14 cellular contexts compared by ENCODE assay signal in genomic region chr5:15993334-15993733, GRCh38.
DNase-seq lines count a peak whose midpoint lies in the region; FAIRE-seq and TF ChIP-seq lines count a peak whose summit lies in the region.
"Had no signal": no experiment of that assay in that cellular context is flagged by ENCODE, and none has a peak within 500 bp of the region (broad histone marks: within the 10 kb centered on the region; RNA-seq: fewer than 3 reads in every experiment).

No MANE protein-coding gene starts in this region.

- H2AK5ac ChIP-seq in H9 (ENCODE audit: insufficient read length, low read length), result no peak overlapping the region

- H3K4me2 ChIP-seq in astrocyte (ENCODE audit: low read length), result peak overlapping the region; percentile 73
- no peak overlapping the region for H3K4me2 ChIP-seq in H9 (ENCODE audit: insufficient read depth, insufficient read length, low read length)

- no peak overlapping the region for H4K8ac ChIP-seq in H9 (replicated peaks; ENCODE audit: insufficient read length, low read depth, low read length)

- FAIRE-seq in astrocyte (lab: Jason Lieb, UNC), result no peak

- no peaks in the 10 kb centered on the region for H3K4me1 ChIP-seq in A673 (ENCODE audit: insufficient read depth, low read length, poor library complexity, severe bottlenecking)
- peaks cover 16% of the 10 kb centered on the region for H3K4me1 ChIP-seq in astrocyte (ENCODE audit: insufficient read depth, low read length)
- 0 out of 2 replicates have a peak, but pooled peaks cover 3% of the 10 kb centered on the region for H3K4me1 ChIP-seq in H9 (ENCODE audit: insufficient read depth, low read length)

- peak; percentile 32 for DNase-seq in A673 (ENCODE audit: low spot score)
- peak; percentile 87 for DNase-seq in HT1080 (ENCODE audit: low read depth)
- DNase-seq in astrocyte (ENCODE audit: low read depth), result peak; percentile 66
- DNase-seq in foreskin fibroblast, result peak; percentile 27 to 59
- DNase-seq in medulla oblongata (ENCODE audit: extremely low spot score), result no peak
- DNase-seq in H9, result no peak
- DNase-seq in coronary artery (ENCODE audit: low spot score), result no peak
- DNase-seq in H4 (ENCODE audit: low spot score), result no peak
- DNase-seq: AML-193; aorta; NCI-H2081; posterior cingulate gyrus; stimulated activated CD4-positive, alpha-beta T cell treated with anti-CD3 and anti-CD28 coated beads, Interleukin-2, amount 100 ng/mL, for 24 hours; T-cell had no signal

- no peak overlapping the region for H4K91ac ChIP-seq in H9 (ENCODE audit: insufficient read length, low read depth, low read length)

- H2BK5ac ChIP-seq in H9 (ENCODE audit: insufficient read length, low read length), result no peak overlapping the region

- no peaks in the 10 kb centered on the region for H3K36me3 ChIP-seq in A673 (ENCODE audit: insufficient read depth, low read length, poor library complexity, severe bottlenecking)
- H3K36me3 ChIP-seq in astrocyte (ENCODE audit: insufficient read depth, low read length), result no peaks in the 10 kb centered on the region

- no CpG with 5 or more reads among the region's 2 CpGs for WGBS in H9 (ENCODE audit: extremely low coverage, insufficient read length, low lambda C conversion rate)

- H4K20me1 ChIP-seq in astrocyte (ENCODE audit: insufficient read depth, low read length) (no peaks in the 10 kb centered on the region), H9 (ENCODE audit: control insufficient read depth, insufficient read depth, insufficient read length) (no peaks in the 10 kb centered on the region)

- intact Hi-C loops in A673 (cut with micrococcal nuclease; ENCODE audit: unreplicated experiment), result no loop called here

- no peaks in the 10 kb centered on the region for H3K27me3 Mint-ChIP-seq in astrocyte (ENCODE audit: low read depth, unreplicated experiment)
- H3K27me3 Mint-ChIP-seq in H9 (ENCODE audit: low read depth), result no peaks in the 10 kb centered on the region; the same call in 1 of the 2 replicates
- H3K27me3 Mint-ChIP-seq: T-cell had no signal

- no peaks in the 10 kb centered on the region for H3K23me2 ChIP-seq in H9 (ENCODE audit: insufficient read length, low read depth, low read length, poor library complexity, severe bottlenecking)

- peak overlapping the region; percentile 94 for H3K27ac Mint-ChIP-seq in astrocyte (ENCODE audit: unreplicated experiment)
- H3K27ac Mint-ChIP-seq in H9, result no peak overlapping the region
- H3K27ac Mint-ChIP-seq: T-cell had no signal

- H2BK12ac ChIP-seq in H9 (ENCODE audit: insufficient read length, low read depth, low read length), result no peak overlapping the region

- no peaks in the 10 kb centered on the region for H3K79me1 ChIP-seq in H9 (ENCODE audit: insufficient read depth, low read depth, low read length, poor library complexity, severe bottlenecking)

- CTCF ChIA-PET in A673 (lab: Charles Lee), result interaction anchor here (0.6 kb wide), 1 partner anchor 1324 kb away, joined by 3 read pairs; no protein-coding TSS in a partner anchor

- H3K4me3 ChIP-seq in A673 (ENCODE audit: low read depth, low read length, poor library complexity, severe bottlenecking), result no peak overlapping the region
- no peak overlapping the region for H3K4me3 ChIP-seq in astrocyte (ENCODE audit: insufficient read depth, low read depth, low read length)
- no peak overlapping the region for H3K4me3 ChIP-seq in foreskin fibroblast (ENCODE audit: low read depth in 1 of 2, low read length in 2 of 2)
- H3K4me3 ChIP-seq in coronary artery, result no peak overlapping the region

- H3K4me3 Mint-ChIP-seq in astrocyte (ENCODE audit: unreplicated experiment), result peak overlapping the region; percentile 21
- H3K4me3 Mint-ChIP-seq in H9, result no peak overlapping the region
- H3K4me3 Mint-ChIP-seq: T-cell had no signal

- no peak overlapping the region for H4K5ac ChIP-seq in H9 (ENCODE audit: insufficient read length, low read depth, low read length)

- H3T11ph ChIP-seq in H9 (ENCODE audit: low read length), result no peak overlapping the region

- H3K36me3 Mint-ChIP-seq in astrocyte (ENCODE audit: low read depth, unreplicated experiment) (no peaks in the 10 kb centered on the region), H9 (ENCODE audit: insufficient read depth in 1 of 3, low read depth in 3 of 3) (peaks cover 8 to 26% (median 14%) of the 10 kb centered on the region in 3 experiments)
- H3K36me3 Mint-ChIP-seq: T-cell had no signal

- H3K18ac ChIP-seq in H9 (ENCODE audit: insufficient read length, low read depth, low read length), result no peak overlapping the region

- no peak overlapping the region for H2BK20ac ChIP-seq in H9 (ENCODE audit: low read depth, low read length, poor library complexity, severe bottlenecking)

- no peak overlapping the region for H3K27ac ChIP-seq in A673 (ENCODE audit: low read depth, low read length, poor library complexity, severe bottlenecking)
- peak overlapping the region; percentile 68 for H3K27ac ChIP-seq in astrocyte (ENCODE audit: low read depth, low read length)
- no peak overlapping the region for H3K27ac ChIP-seq in H9 (ENCODE audit: insufficient read length, low read depth, low read length)
- no peak overlapping the region for H3K27ac ChIP-seq in coronary artery

- H3K27me3 ChIP-seq in A673 (replicated peaks; ENCODE audit: insufficient read depth, low read depth, low read length, poor library complexity), result no peaks in the 10 kb centered on the region
- H3K27me3 ChIP-seq in astrocyte (ENCODE audit: insufficient read depth, low read length), result no peaks in the 10 kb centered on the region
- no peaks in the 10 kb centered on the region for H3K27me3 ChIP-seq in H9 (ENCODE audit: insufficient read depth, low read length)

- no peak overlapping the region for H2BK120ac ChIP-seq in H9 (ENCODE audit: low read depth, low read length, poor library complexity, severe bottlenecking)

- no TSS peak for BruUV-seq in A673 (replicated peaks; lab: Mats Ljungman, UMichigan)

- no peak overlapping the region for H3K4ac ChIP-seq in H9 (ENCODE audit: low read depth, low read length)

- H3K23ac ChIP-seq in H9 (ENCODE audit: insufficient read length, low read depth, low read length), result no peak overlapping the region

- peaks cover 14% of the 10 kb centered on the region for H3K4me1 Mint-ChIP-seq in astrocyte (ENCODE audit: low read depth, unreplicated experiment)
- 0 out of 4 replicates have a peak, but pooled peaks cover 0 to 4% of the 10 kb centered on the region in 2 experiments for H3K4me1 Mint-ChIP-seq in H9
- H3K4me1 Mint-ChIP-seq: T-cell had no signal

- H2AFZ ChIP-seq in astrocyte (ENCODE audit: low read depth, low read length) (no peak overlapping the region), H9 (ENCODE audit: low read length) (no peak overlapping the region)

- peak overlapping the region; percentile 55 for H3K9ac ChIP-seq in astrocyte (ENCODE audit: low read length)
- no peak overlapping the region for H3K9ac ChIP-seq in H9 (ENCODE audit: extremely low read depth, insufficient read length, low read length)

- TF ChIP-seq CTCF in A673 (conservative IDR thresholded peaks at IDR 0.05; ENCODE audit: low read depth, low read length), result no peak
- no peak for TF ChIP-seq CTCF in astrocyte (IDR thresholded peaks at IDR 0.05; ENCODE audit: insufficient read depth, low read depth, low read length)
- TF ChIP-seq CTCF in foreskin fibroblast (IDR thresholded peaks at IDR 0.05; ENCODE audit: low read depth, low read length), result no peak
- no peak for TF ChIP-seq CTCF in H9 (conservative IDR thresholded peaks at IDR 0.05)
- no peak for TF ChIP-seq CTCF in coronary artery (IDR thresholded peaks at IDR 0.05)

- H3K9me3 ChIP-seq in A673 (ENCODE audit: low read depth, low read length, poor library complexity, severe bottlenecking), result peaks cover 16% of the 10 kb centered on the region
- H3K9me3 ChIP-seq in astrocyte (ENCODE audit: insufficient read depth, low read depth, low read length), result no peaks in the 10 kb centered on the region
- no peaks in the 10 kb centered on the region for H3K9me3 ChIP-seq in H9 (ENCODE audit: control insufficient read depth, low read depth, low read length)

- H3K14ac ChIP-seq in H9 (ENCODE audit: insufficient read depth, low read length), result no peak overlapping the region

- no peak overlapping the region for H2BK15ac ChIP-seq in H9 (ENCODE audit: low read depth, low read length)

- no peaks in the 10 kb centered on the region for H3K79me2 ChIP-seq in astrocyte (ENCODE audit: insufficient read depth, low read length)
- no peaks in the 10 kb centered on the region for H3K79me2 ChIP-seq in H9 (ENCODE audit: insufficient read depth, low read length)

- no peak overlapping the region for H3K56ac ChIP-seq in H9 (ENCODE audit: insufficient read length, low read depth, low read length)

- H3K9me3 Mint-ChIP-seq in astrocyte (ENCODE audit: unreplicated experiment), result peaks cover 6% of the 10 kb centered on the region
- peaks cover 23 to 25% of the 10 kb centered on the region in 2 experiments for H3K9me3 Mint-ChIP-seq in H9

- POLR2A ChIA-PET in A673 (lab: Charles Lee; ENCODE audit: low non-redundant PET), result no interaction called here

Comparison
In these comparisons a context has a peak if more than half of its experiments do, and no peak if none do; other contexts are left out.
1. DNase-seq: peak in A673 (single experiment), HT1080 (single experiment), astrocyte (single experiment) and foreskin fibroblast (2 of 2); none in medulla oblongata (single experiment), H9 (single experiment), coronary artery (single experiment) and H4 (single experiment).